Comparison of ENCODE assay signal across 15 cellular contexts in the genomic region with DNA sequence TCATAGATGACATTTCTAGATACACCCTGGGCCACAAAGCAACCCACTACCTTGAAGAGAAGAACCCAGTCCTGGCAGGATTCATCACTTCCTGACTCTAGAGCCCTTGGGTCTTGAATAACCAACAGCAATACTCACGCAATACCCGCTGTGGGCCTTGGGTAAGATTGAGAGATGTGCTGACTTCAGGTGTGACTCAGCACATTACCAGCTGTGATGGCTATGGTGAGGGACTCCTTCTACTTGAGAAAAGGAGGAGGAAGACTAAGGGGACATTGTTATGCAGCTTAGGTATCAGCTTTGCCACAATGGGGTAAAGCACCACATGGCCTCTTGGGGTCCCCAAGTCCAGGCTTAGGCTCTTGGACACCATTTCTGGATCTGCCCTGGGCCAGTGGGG. TPM values are rescaled to one million over a fixed set of nuclear protein-coding genes. Genes with fewer than 3 reads are reported as not detected.
DNase-seq lines count a peak whose midpoint lies in the region; ATAC-seq, FAIRE-seq and TF ChIP-seq lines count a peak whose summit lies in the region.
"Had no signal": no experiment of that assay in that cellular context is flagged by ENCODE, and none has a peak within 500 bp of the region (broad histone marks: within the 10 kb centered on the region; RNA-seq: fewer than 3 reads in every experiment).

No MANE protein-coding gene starts in this region.

- TF ChIP-seq RAD21 in HepG2 (CRISPR knock-in tag; IDR thresholded peaks at IDR 0.05): no peak

- no peak for DNase-seq in HepG2 (ENCODE audit: low spot score)
- DNase-seq in right lobe of liver: no peak
- peak; percentile 31 for DNase-seq in OCI-M1 (lab: John Stamatoyannopoulos, UW)
- DNase-seq in erythroblast (lab: John Stamatoyannopoulos, UW): peak; percentile 57 to 71
- DNase-seq in Karpas-422: no peak
- DNase-seq in GM19238 (ENCODE audit: insufficient read length, low spot score): no peak
- no peak for DNase-seq in SHP77 treated with DMSO at 0.1 percent for 48 hours (lab: John Stamatoyannopoulos, UW)
- DNase-seq: activated CD4-positive, alpha-beta T cell treated with anti-CD3 and anti-CD28 coated beads for 1 hour; brain microvascular endothelial cell; DMS 273 treated with DMSO at 0.1 percent for 48 hours; effector CD8-positive, alpha-beta T cell; head of caudate nucleus; NCI-H2081 had no signal

- no peak overlapping the region for H2AFZ ChIP-seq in HepG2 (ENCODE audit: low read length)
- no peak overlapping the region for H2AFZ ChIP-seq in Karpas-422 (ENCODE audit: low read length)

- in situ Hi-C loops in HepG2 (cut with HindIII; ENCODE audit: extremely low pct_ligation_motif_present, low pct_unique_long_range_greater_than_20kb): no loop called here

- H3K4me3 ChIP-seq in HepG2 (replicated peaks in 1 of 3; ENCODE audit: insufficient read depth in 1 of 3, low read depth in 2 of 3, low read length in 3 of 3) (no peak overlapping the region), right lobe of liver (no peak overlapping the region), Karpas-422 (ENCODE audit: low read length) (no peak overlapping the region)
- H3K4me3 ChIP-seq: prostate gland had no signal

- 93% methylated on average over 2 of the region's 2 CpGs for WGBS in HepG2 (ENCODE audit: low lambda C conversion rate)
- no CpG with 5 or more reads among the region's 2 CpGs for WGBS in right lobe of liver (ENCODE audit: insufficient coverage, low coverage, low lambda C conversion rate, missing lambda C conversion rate)

- intact Hi-C loops in HepG2 (cut with micrococcal nuclease; ENCODE audit: unreplicated experiment): no loop called here
- intact Hi-C loops in right lobe of liver (cut with DNase I): no loop called here

- POLR2A ChIA-PET in HepG2 (lab: Yijun Ruan, JAX): interaction anchor here (2.8 kb wide), 1 partner anchor 15 kb away, joined by 7 read pairs; the partner anchor contains the start of gene C3orf33

- no peaks in the 10 kb centered on the region for H3K27me3 ChIP-seq in HepG2 (ENCODE audit: control insufficient read depth in 1 of 2, insufficient read depth in 2 of 2, low read length in 2 of 2)
- no peaks in the 10 kb centered on the region for H3K27me3 ChIP-seq in right lobe of liver
- no peaks in the 10 kb centered on the region for H3K27me3 ChIP-seq in Karpas-422 (ENCODE audit: low read length)
- H3K27me3 ChIP-seq: brain microvascular endothelial cell had no signal

- ATAC-seq in HepG2: no peak; the same call in 2 of the 3 replicates
- ATAC-seq in right lobe of liver: no peak
- no peak for ATAC-seq in GM21576 (IDR thresholded peaks at IDR 0.05; ENCODE audit: unreplicated experiment)

- no peaks in the 10 kb centered on the region for H3K9me2 ChIP-seq in Karpas-422 (replicated peaks; ENCODE audit: insufficient read depth, low read length)

- CTCF ChIA-PET in HepG2 (lab: Yijun Ruan, JAX; ENCODE audit: low intra/inter-chr PET ratio, low total read pairs): no interaction called here

- TF ChIP-seq POLR2A in HepG2 (IDR thresholded peaks at IDR 0.05; ENCODE audit: insufficient read depth in 1 of 2, low read depth in 2 of 2, low read length in 2 of 2) (no peak), right lobe of liver (IDR thresholded peaks at IDR 0.05) (no peak), erythroblast (IDR thresholded peaks at IDR 0.05; ENCODE audit: low read length) (no peak)

- H4K20me1 ChIP-seq in HepG2 (ENCODE audit: insufficient read depth, low read length): no peaks in the 10 kb centered on the region; the same call in 1 of the 2 replicates
- H4K20me1 ChIP-seq in Karpas-422 (ENCODE audit: insufficient read depth, low read depth, low read length): no peaks in the 10 kb centered on the region

- H3K79me2 ChIP-seq in HepG2 (ENCODE audit: insufficient read depth, low read length) (peaks cover 6% of the 10 kb centered on the region), Karpas-422 (ENCODE audit: low read length) (peaks cover 21% of the 10 kb centered on the region)

- H3K4me2 ChIP-seq in HepG2 (ENCODE audit: low read depth, low read length) (no peak overlapping the region), Karpas-422 (ENCODE audit: low read depth, low read length, poor library complexity, severe bottlenecking) (no peak overlapping the region)

- FAIRE-seq in HepG2 (lab: Jason Lieb, UNC): no peak

- TF ChIP-seq CTCF in HepG2 (CRISPR knock-in tag; IDR thresholded peaks at IDR 0.05): no peak
- TF ChIP-seq CTCF in right lobe of liver (IDR thresholded peaks at IDR 0.05): no peak

- H3K9me3 ChIP-seq in HepG2 (ENCODE audit: low read length) (no peaks in the 10 kb centered on the region), right lobe of liver (no peaks in the 10 kb centered on the region), Karpas-422 (ENCODE audit: low read length) (peaks cover 2% of the 10 kb centered on the region; the same call in 1 of the 2 replicates)
- H3K9me3 ChIP-seq: prostate gland had no signal

- H3K9ac ChIP-seq in HepG2 (ENCODE audit: insufficient read depth, low read depth, low read length): no peak overlapping the region
- no peak overlapping the region for H3K9ac ChIP-seq in Karpas-422 (ENCODE audit: low read length)

- H3K4me1 ChIP-seq in HepG2 (ENCODE audit: insufficient read depth, low read length) (0 out of 2 replicates have a peak, but pooled peaks cover 7% of the 10 kb centered on the region), right lobe of liver (no peaks in the 10 kb centered on the region), Karpas-422 (ENCODE audit: low read length) (peaks cover 4% of the 10 kb centered on the region)
- H3K4me1 ChIP-seq: prostate gland had no signal

- peaks cover 2 to 15% of the 10 kb centered on the region in 2 experiments; a peak in 2 of 5 replicates for H3K36me3 ChIP-seq in HepG2 (replicated peaks in 1 of 2; ENCODE audit: control insufficient read depth in 1 of 2, insufficient read depth in 2 of 2, low read length in 2 of 2)
- H3K36me3 ChIP-seq in right lobe of liver: no peaks in the 10 kb centered on the region
- peaks cover 16% of the 10 kb centered on the region for H3K36me3 ChIP-seq in Karpas-422 (ENCODE audit: insufficient read depth, low read length)
- H3K36me3 ChIP-seq: brain microvascular endothelial cell, prostate gland had no signal

- no peak for TF ChIP-seq EP300 in HepG2 (IDR thresholded peaks at IDR 0.05; ENCODE audit: low read depth in 2 of 2, low read length in 2 of 2)
- no peak for TF ChIP-seq EP300 in HepG2 (CRISPR knock-in tag; IDR thresholded peaks at IDR 0.05; ENCODE audit: borderline replicate concordance)

- H3K27ac ChIP-seq in HepG2 (ENCODE audit: extremely low read length, insufficient read depth, low read length) (no peak overlapping the region), right lobe of liver (no peak overlapping the region), Karpas-422 (ENCODE audit: low read length) (no peak overlapping the region)
- H3K27ac ChIP-seq: brain microvascular endothelial cell, prostate gland had no signal

- no TSS peak for BruUV-seq in HepG2 (replicated peaks; lab: Mats Ljungman, UMichigan)

RNA-seq across cellular contexts. Expression of gene C3orf33, which starts 14.9 kb away (rescaled TPM):
- 8.2 and 12.6 TPM in 2 replicates for total RNA-seq in HepG2 (2016; rRNA removed; fragmentation: Illumina TruSeq; extraction: Trizol)
- total RNA-seq in HepG2 (2016; cell fraction: cytosol; rRNA removed; fragmentation: Illumina TruSeq; extraction: Trizol; ENCODE audit: low read depth): 3.1 and 3.4 TPM in 2 replicates
- total RNA-seq in HepG2 (2016; cell fraction: insoluble cytoplasmic fraction; rRNA removed; fragmentation: Illumina TruSeq; extraction: Trizol): 7.7 and 10.9 TPM in 2 replicates
- total RNA-seq in HepG2 (2016; cell fraction: membrane; rRNA removed; fragmentation: Illumina TruSeq; extraction: Trizol): 5.6 TPM in 2 replicates
- 9.8 and 9.9 TPM in 2 replicates for total RNA-seq in HepG2 (2016; cell fraction: nucleus; rRNA removed; fragmentation: Illumina TruSeq; extraction: Trizol)
- 8.7 and 9.2 TPM in 2 replicates for polyA plus RNA-seq in HepG2 (2011; rRNA removed)
- polyA plus RNA-seq in HepG2 (2011; cell fraction: cytosol; rRNA removed): 6.4 and 11.5 TPM in 2 replicates
- polyA plus RNA-seq in HepG2 (2011; cell fraction: nucleus; rRNA removed): 1.3 and 3.3 TPM in 2 replicates
- 8.3 and 11.4 TPM in 2 replicates for polyA plus RNA-seq in HepG2 (2012)
- polyA plus RNA-seq in HepG2 (2016; cell fraction: cytosol; fragmentation: Illumina TruSeq; extraction: Trizol; ENCODE audit: low read depth): 1.7 and 1.9 TPM in 2 replicates
- 8.0 and 11.1 TPM in 2 replicates for polyA plus RNA-seq in HepG2 (2016; cell fraction: insoluble cytoplasmic fraction; fragmentation: Illumina TruSeq; extraction: Trizol; ENCODE audit: low read depth)
- 3.3 and 3.9 TPM in 2 replicates for polyA plus RNA-seq in HepG2 (2016; cell fraction: membrane; fragmentation: Illumina TruSeq; extraction: Trizol; ENCODE audit: low read depth)
- polyA plus RNA-seq in HepG2 (2016; cell fraction: nucleus; fragmentation: Illumina TruSeq; extraction: Trizol; ENCODE audit: insufficient read depth, low read depth): 18.2 and 19.4 TPM in 2 replicates
- polyA minus RNA-seq in HepG2 (2011; rRNA and poly(A)+ RNA removed; ENCODE audit: low replicate concordance): 1.6 and 2.0 TPM in 2 replicates
- polyA minus RNA-seq in HepG2 (2011; cell fraction: cytosol; rRNA and poly(A)+ RNA removed): 3.7 and 5.0 TPM in 2 replicates
- polyA minus RNA-seq in HepG2 (2011; cell fraction: nucleus; rRNA and poly(A)+ RNA removed): 2.2 and 3.5 TPM in 2 replicates
- 1 to 10 TPM; 1.3 to 1.9 (median 1.5) TPM for total RNA-seq in right lobe of liver
- total RNA-seq in Karpas-422 (2014; rRNA removed; shearing (Covaris generic); ENCODE audit: low replicate concordance): 4.0 and 5.1 TPM in 2 replicates

RNA-seq across cellular contexts. Expression of gene PLCH1, which starts 46.3 kb away (rescaled TPM):
- total RNA-seq in HepG2 (2016; rRNA removed; fragmentation: Illumina TruSeq; extraction: Trizol) (3.0 and 4.4 TPM in 2 replicates), right lobe of liver (under 1 TPM; 0.07 to 0.25 (median 0.17) TPM)
- 0.81 and 0.97 TPM in 2 replicates for total RNA-seq in HepG2 (2016; cell fraction: cytosol; rRNA removed; fragmentation: Illumina TruSeq; extraction: Trizol; ENCODE audit: low read depth)
- total RNA-seq in HepG2 (2016; cell fraction: insoluble cytoplasmic fraction; rRNA removed; fragmentation: Illumina TruSeq; extraction: Trizol): 2.8 and 4.1 TPM in 2 replicates
- total RNA-seq in HepG2 (2016; cell fraction: membrane; rRNA removed; fragmentation: Illumina TruSeq; extraction: Trizol): 0.96 and 1.1 TPM in 2 replicates
- total RNA-seq in HepG2 (2016; cell fraction: nucleus; rRNA removed; fragmentation: Illumina TruSeq; extraction: Trizol): 5.1 and 5.3 TPM in 2 replicates
- 1.2 and 2.0 TPM in 2 replicates for polyA plus RNA-seq in HepG2 (2011; rRNA removed)
- polyA plus RNA-seq in HepG2 (2011; cell fraction: cytosol; rRNA removed): 1.1 and 1.3 TPM in 2 replicates
- 1.0 and 2.1 TPM in 2 replicates for polyA plus RNA-seq in HepG2 (2011; cell fraction: nucleus; rRNA removed)
- 1.0 and 1.7 TPM in 2 replicates for polyA plus RNA-seq in HepG2 (2012)
- polyA plus RNA-seq in HepG2 (2016; cell fraction: cytosol; fragmentation: Illumina TruSeq; extraction: Trizol; ENCODE audit: low read depth): 0.05 and 0.07 TPM in 2 replicates
- 2.0 and 2.5 TPM in 2 replicates for polyA plus RNA-seq in HepG2 (2016; cell fraction: insoluble cytoplasmic fraction; fragmentation: Illumina TruSeq; extraction: Trizol; ENCODE audit: low read depth)
- polyA plus RNA-seq in HepG2 (2016; cell fraction: membrane; fragmentation: Illumina TruSeq; extraction: Trizol; ENCODE audit: low read depth): 0.14 and 0.24 TPM in 2 replicates
- 1.7 and 1.9 TPM in 2 replicates for polyA plus RNA-seq in HepG2 (2016; cell fraction: nucleus; fragmentation: Illumina TruSeq; extraction: Trizol; ENCODE audit: insufficient read depth, low read depth)
- polyA minus RNA-seq in HepG2 (2011; rRNA and poly(A)+ RNA removed; ENCODE audit: low replicate concordance): 0.07 and 4.3 TPM in 2 replicates
- 3.6 and 4.0 TPM in 2 replicates for polyA minus RNA-seq in HepG2 (2011; cell fraction: cytosol; rRNA and poly(A)+ RNA removed)
- 10.0 and 12.9 TPM in 2 replicates for polyA minus RNA-seq in HepG2 (2011; cell fraction: nucleus; rRNA and poly(A)+ RNA removed)
- 0.34 and 0.51 TPM in 2 replicates for total RNA-seq in Karpas-422 (2014; rRNA removed; shearing (Covaris generic); ENCODE audit: low replicate concordance)

Comparison
In these comparisons a context has a peak if more than half of its experiments do, and no peak if none do; other contexts are left out.
1. DNase-seq: peak in OCI-M1 (single experiment) and erythroblast (2 of 2); none in HepG2 (single experiment), right lobe of liver (0 of 3), Karpas-422 (single experiment), GM19238 (single experiment) and SHP77 treated with DMSO at 0.1 percent for 48 hours (single experiment).